Comparison of ENCODE assay signal across 12 cellular contexts in genomic region chr19:39332738-39333137, GRCh38. TPM values are rescaled to one million over a fixed set of nuclear protein-coding genes. Genes with fewer than 3 reads are reported as not detected.
"Had no signal": no experiment of that assay in that cellular context is flagged by ENCODE, and none has a peak within 500 bp of the region (broad histone marks: within the 10 kb centered on the region; RNA-seq: fewer than 3 reads in every experiment).

No MANE protein-coding gene starts in this region.

RNA-seq across cellular contexts. Expression of gene GMFG, which starts 3.1 kb away (rescaled TPM):
- total RNA-seq: mammary epithelial cell, osteocyte had no signal

RNA-seq across cellular contexts. Expression of gene IFNL1, which starts 36.5 kb away (rescaled TPM):
- total RNA-seq: adrenal gland, fibroblast of lung, frontal cortex, heart right ventricle, left lobe of liver, mammary epithelial cell, mucosa of descending colon, osteocyte, pulmonary artery endothelial cell, sciatic nerve, spleen, suprapubic skin had no signal
- polyA plus RNA-seq: adrenal gland, fibroblast of lung, heart right ventricle, mammary epithelial cell, spleen had no signal
